ENCODE assay signal across 1 cellular context in the genomic region with DNA sequence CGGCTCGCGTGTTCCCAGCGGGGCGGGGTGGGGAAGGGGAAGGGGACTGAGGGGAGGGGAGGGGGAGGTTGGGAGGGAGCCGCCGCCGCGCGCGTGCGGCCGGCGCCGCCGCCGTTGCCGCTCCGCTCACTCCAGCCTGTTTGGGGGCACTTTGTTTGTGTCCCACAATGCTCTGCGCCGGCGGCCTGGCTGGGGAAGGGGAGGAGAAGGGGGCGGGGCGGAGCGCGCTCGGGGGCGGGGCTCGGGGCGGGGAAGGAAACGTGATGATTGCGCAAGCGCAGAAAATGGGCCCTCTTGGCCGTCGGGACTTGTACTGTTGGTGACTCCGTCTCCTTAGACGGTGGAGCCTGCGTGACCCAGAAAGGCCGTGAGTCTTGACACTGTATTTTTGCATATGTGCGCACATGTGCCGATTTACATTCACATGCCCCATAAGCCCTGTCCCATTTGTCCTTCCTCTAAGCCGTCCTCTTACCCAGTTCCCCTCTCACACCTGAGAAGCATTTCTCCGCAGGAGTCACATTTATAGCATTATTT.
TF ChIP-seq lines count a peak whose summit lies in the region.

A gene with protein sequence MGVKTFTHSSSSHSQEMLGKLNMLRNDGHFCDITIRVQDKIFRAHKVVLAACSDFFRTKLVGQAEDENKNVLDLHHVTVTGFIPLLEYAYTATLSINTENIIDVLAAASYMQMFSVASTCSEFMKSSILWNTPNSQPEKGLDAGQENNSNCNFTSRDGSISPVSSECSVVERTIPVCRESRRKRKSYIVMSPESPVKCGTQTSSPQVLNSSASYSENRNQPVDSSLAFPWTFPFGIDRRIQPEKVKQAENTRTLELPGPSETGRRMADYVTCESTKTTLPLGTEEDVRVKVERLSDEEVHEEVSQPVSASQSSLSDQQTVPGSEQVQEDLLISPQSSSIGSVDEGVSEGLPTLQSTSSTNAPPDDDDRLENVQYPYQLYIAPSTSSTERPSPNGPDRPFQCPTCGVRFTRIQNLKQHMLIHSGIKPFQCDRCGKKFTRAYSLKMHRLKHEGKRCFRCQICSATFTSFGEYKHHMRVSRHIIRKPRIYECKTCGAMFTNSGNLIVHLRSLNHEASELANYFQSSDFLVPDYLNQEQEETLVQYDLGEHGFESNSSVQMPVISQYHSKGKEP (minus strand): TSS at position 169 of the 537 bp plus-strand sequence. CDS start 53,044 bp downstream, outside the sequence.

TF ChIP-seq in H1, 55 proteins besides CTCF, POLR2A, EP300 and RAD21:
- TF ChIP-seq MAFK (IDR thresholded peaks at IDR 0.05; ENCODE audit: low read depth, low read length) (no peak), ASH2L (IDR thresholded peaks at IDR 0.05; ENCODE audit: low read length) (peak; percentile 40), KDM5A (IDR thresholded peaks at IDR 0.05; ENCODE audit: low read length) (no peak), SIN3A (conservative IDR thresholded peaks at IDR 0.05 in 1 of 2, IDR thresholded peaks at IDR 0.05 in 1 of 2; ENCODE audit: low read depth in 1 of 2, low read length in 2 of 2) (no peak), TAF1 (IDR thresholded peaks at IDR 0.05; ENCODE audit: low read depth, low read length) (peak; percentile 73), SP1 (IDR thresholded peaks at IDR 0.05; ENCODE audit: low read depth, low read length) (no peak), SP2 (IDR thresholded peaks at IDR 0.05; ENCODE audit: low read length) (no peak), RNF2 (IDR thresholded peaks at IDR 0.05; ENCODE audit: borderline replicate concordance, low read depth, low read length, missing control alignments, poor library complexity, severe bottlenecking) (no peak), CBX8 (IDR thresholded peaks at IDR 0.05; ENCODE audit: borderline replicate concordance, low read depth, low read length) (no peak), SP4 (IDR thresholded peaks at IDR 0.05; ENCODE audit: low read length) (no peak), BCL11A (IDR thresholded peaks at IDR 0.05; ENCODE audit: low read depth in 2 of 2, low read length in 2 of 2) (no peak), KDM4A (IDR thresholded peaks at IDR 0.05; ENCODE audit: low read depth, low read length, severe bottlenecking) (peak; percentile 17), GABPA (IDR thresholded peaks at IDR 0.05; ENCODE audit: borderline replicate concordance, insufficient read depth, low read length) (no peak), POU5F1 (IDR thresholded peaks at IDR 0.05; ENCODE audit: low read depth, low read length) (no peak), RXRA (IDR thresholded peaks at IDR 0.05; ENCODE audit: insufficient read depth, low read depth, low read length) (no peak), CEBPB (IDR thresholded peaks at IDR 0.05; ENCODE audit: low read depth, low read length) (peak; percentile 96), POLR2AphosphoS5 (IDR thresholded peaks at IDR 0.05; ENCODE audit: low read depth, low read length) (peak; percentile 84), JUND (IDR thresholded peaks at IDR 0.05; ENCODE audit: low read length) (no peak), YY1 (IDR thresholded peaks at IDR 0.05; ENCODE audit: low read depth, low read length) (no peak), KDM1A (IDR thresholded peaks at IDR 0.05; ENCODE audit: borderline replicate concordance, low read length) (no peak), SRF (IDR thresholded peaks at IDR 0.05; ENCODE audit: low read depth, low read length) (no peak)
- TF ChIP-seq, protein P1, sequence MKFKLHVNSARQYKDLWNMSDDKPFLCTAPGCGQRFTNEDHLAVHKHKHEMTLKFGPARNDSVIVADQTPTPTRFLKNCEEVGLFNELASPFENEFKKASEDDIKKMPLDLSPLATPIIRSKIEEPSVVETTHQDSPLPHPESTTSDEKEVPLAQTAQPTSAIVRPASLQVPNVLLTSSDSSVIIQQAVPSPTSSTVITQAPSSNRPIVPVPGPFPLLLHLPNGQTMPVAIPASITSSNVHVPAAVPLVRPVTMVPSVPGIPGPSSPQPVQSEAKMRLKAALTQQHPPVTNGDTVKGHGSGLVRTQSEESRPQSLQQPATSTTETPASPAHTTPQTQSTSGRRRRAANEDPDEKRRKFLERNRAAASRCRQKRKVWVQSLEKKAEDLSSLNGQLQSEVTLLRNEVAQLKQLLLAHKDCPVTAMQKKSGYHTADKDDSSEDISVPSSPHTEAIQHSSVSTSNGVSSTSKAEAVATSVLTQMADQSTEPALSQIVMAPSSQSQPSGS (IDR thresholded peaks at IDR 0.05; ENCODE audit: low read length) = no peak
